Comparison of ENCODE assay signal across 8 cellular contexts in the genomic region with DNA sequence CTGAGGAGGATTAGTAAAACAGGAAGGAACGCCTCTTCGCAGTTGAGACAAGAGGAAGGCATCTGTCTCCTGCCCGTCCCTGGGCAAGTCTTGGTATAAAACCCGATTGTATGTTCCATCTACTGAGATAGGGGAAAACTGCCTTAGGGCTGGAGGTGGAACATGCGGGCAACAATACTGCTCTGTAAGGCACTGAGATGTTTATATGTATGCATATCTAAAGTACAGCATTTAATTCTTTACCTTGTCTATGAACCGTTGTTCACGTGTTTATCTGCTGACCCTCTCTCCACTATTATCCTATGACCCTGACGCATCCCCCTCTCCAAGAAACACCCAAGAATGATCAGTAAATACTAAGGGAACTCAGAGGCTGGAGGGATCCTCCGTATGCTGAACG. TPM values are rescaled to one million over a fixed set of nuclear protein-coding genes. Genes with fewer than 3 reads are reported as not detected.
DNase-seq lines count a peak whose midpoint lies in the region; ATAC-seq, FAIRE-seq and TF ChIP-seq lines count a peak whose summit lies in the region.

No MANE protein-coding gene starts in this region.

- no peak for ATAC-seq in GM18498 (IDR thresholded peaks at IDR 0.05; ENCODE audit: unreplicated experiment)

- TF ChIP-seq CTCF in HFF-Myc (IDR thresholded peaks at IDR 0.05; ENCODE audit: low read depth, low read length, missing control alignments) (no peak), esophagus squamous epithelium (IDR thresholded peaks at IDR 0.05) (no peak)

- H3K4me3 ChIP-seq in HFF-Myc (replicated peaks; ENCODE audit: low read depth, low read length): peak overlapping the region; percentile 100
- peak overlapping the region; percentile 93 for H3K4me3 ChIP-seq in SJCRH30
- peak overlapping the region; percentile 85 to 98 (median 90) for H3K4me3 ChIP-seq in esophagus squamous epithelium
- H3K4me3 ChIP-seq in skeletal muscle cell (ENCODE audit: low read depth, low read length): peak overlapping the region; percentile 100

- no peak for FAIRE-seq in GM12891 (lab: Jason Lieb, UNC)

- H3K4me1 ChIP-seq in SJCRH30 (no peaks in the 10 kb centered on the region), esophagus squamous epithelium (peaks cover 10 to 26% (median 15%) of the 10 kb centered on the region in 3 donors)

- DNase-seq in HFF-Myc (ENCODE audit: extremely low read depth, low read depth): no peak
- DNase-seq in SJCRH30: peak in 1 of 2 experiments; percentile 63
- no peak for DNase-seq in esophagus squamous epithelium (lab: John Stamatoyannopoulos, UW)
- no peak for DNase-seq in skeletal muscle cell (ENCODE audit: low read depth)
- no peak for DNase-seq in inferior parietal cortex (ENCODE audit: extremely low spot score)
- no peak for DNase-seq in stimulated activated CD4-positive, alpha-beta T cell treated with anti-CD3 and anti-CD28 coated beads, Interleukin-12 subunit alpha, Interleukin-12 subunit beta, amount 100 ng/mL, for 4 hours
- no peak for DNase-seq in GM12891 (ENCODE audit: insufficient read length, low spot score)

- H3K36me3 ChIP-seq in SJCRH30 (peaks cover 19% of the 10 kb centered on the region; the same call in 1 of the 2 replicates), esophagus squamous epithelium (peaks cover 5 to 46% (median 11%) of the 10 kb centered on the region in 3 donors)

- TF ChIP-seq POLR2A in esophagus squamous epithelium (IDR thresholded peaks at IDR 0.05) (no peak), GM12891 (IDR thresholded peaks at IDR 0.05; ENCODE audit: low read depth, low read length) (no peak)

- H3K9me3 ChIP-seq in SJCRH30 (replicated peaks) (no peaks in the 10 kb centered on the region), esophagus squamous epithelium (no peaks in the 10 kb centered on the region)

- 45 to 56% methylated on average over 10 of the region's 10 CpGs for WGBS in esophagus squamous epithelium, 2 donors

- intact Hi-C loops in esophagus squamous epithelium (cut with DNase I): loop anchor here (10.0 kb wide), 1 partner anchor 55 kb away; a partner anchor contains a TSS

- peak overlapping the region; percentile 73 for H3K27ac ChIP-seq in SJCRH30
- H3K27ac ChIP-seq in esophagus squamous epithelium: peak overlapping the region; percentile 88 to 91 (median 90)

- no peaks in the 10 kb centered on the region for H3K27me3 ChIP-seq in SJCRH30
- no peaks in the 10 kb centered on the region for H3K27me3 ChIP-seq in esophagus squamous epithelium

TF ChIP-seq in GM12891, 5 proteins besides CTCF, POLR2A, EP300 and RAD21:
- TF ChIP-seq TAF1 (IDR thresholded peaks at IDR 0.05; ENCODE audit: low read depth, low read length): no peak
- TF ChIP-seq POLR2AphosphoS5 (IDR thresholded peaks at IDR 0.05; ENCODE audit: low read depth, low read length): no peak
- TF ChIP-seq PAX5 (IDR thresholded peaks at IDR 0.05; ENCODE audit: insufficient read depth, low read length, severe bottlenecking): no peak

RNA-seq across cellular contexts. Expression of a gene that starts 0.7 kb away (rescaled TPM):
- total RNA-seq in SJCRH30 (2014; rRNA removed; shearing (Covaris generic)): 184 and 192 TPM in 2 replicates
- total RNA-seq in esophagus squamous epithelium: 10 to 100 TPM; 34.0 to 63.2 (median 51.5) TPM
- 67.0 TPM for polyA plus RNA-seq in GM12891 (2012; ENCODE audit: low read depth, missing spikeins)

RNA-seq across cellular contexts. Expression of a gene that starts 18.8 kb away (rescaled TPM):
- 3.7 and 3.8 TPM in 2 replicates for total RNA-seq in SJCRH30 (2014; rRNA removed; shearing (Covaris generic))
- total RNA-seq in esophagus squamous epithelium: not detected
- 0.37 TPM for polyA plus RNA-seq in GM12891 (2012; ENCODE audit: low read depth, missing spikeins)

RNA-seq across cellular contexts. Expression of a gene that starts 34.5 kb away (rescaled TPM):
- 89.8 and 106 TPM in 2 replicates for total RNA-seq in SJCRH30 (2014; rRNA removed; shearing (Covaris generic))
- total RNA-seq in esophagus squamous epithelium: 10 to 100 TPM; 39.5 to 80.3 (median 67.7) TPM
- 123 TPM for polyA plus RNA-seq in GM12891 (2012; ENCODE audit: low read depth, missing spikeins)

RNA-seq across cellular contexts. Expression of a gene that starts 35.0 kb away (rescaled TPM):
- 0.15 and 0.32 TPM in 2 replicates for total RNA-seq in SJCRH30 (2014; rRNA removed; shearing (Covaris generic))
- not detected for total RNA-seq in esophagus squamous epithelium
- polyA plus RNA-seq in GM12891 (2012; ENCODE audit: low read depth, missing spikeins): not detected

RNA-seq across cellular contexts. Expression of a gene that starts 44.2 kb away (rescaled TPM):
- 1,718 and 1,766 TPM in 2 replicates for total RNA-seq in SJCRH30 (2014; rRNA removed; shearing (Covaris generic))
- total RNA-seq in esophagus squamous epithelium: 1,000 to 10,000 TPM in 3 of 4 donors, 100 to 1,000 TPM in 1; 509 to 2,477 (median 1,257) TPM
- polyA plus RNA-seq in GM12891 (2012; ENCODE audit: low read depth, missing spikeins): 5,893 TPM
